17 cellular contexts compared by ENCODE assay signal in genomic region chr12:68510394-68510793, GRCh38.
A peak's percentile ranks its signal among the peaks of the same experiment; 100 is the strongest.
DNase-seq lines count a peak whose midpoint lies in the region; ATAC-seq, FAIRE-seq and TF ChIP-seq lines count a peak whose summit lies in the region.
"Had no signal": no experiment of that assay in that cellular context is flagged by ENCODE, and none has a peak within 500 bp of the region (broad histone marks: within the 10 kb centered on the region; RNA-seq: fewer than 3 reads in every experiment).

No MANE protein-coding gene starts in this region.

- in situ Hi-C loops in Panc1 (cut with HindIII; ENCODE audit: low pct_unique_long_range_greater_than_20kb, low sequenced_read_pairs): no loop called here

- WGBS in SK-N-SH (ENCODE audit: low lambda C conversion rate): 50% methylated on average over 1 of the region's 1 CpG

- dilution Hi-C loops in keratinocyte (cut with MboI; ENCODE audit: extremely low pct_ligation_motif_present, low sequenced_read_pairs): no loop called here

- H3K4me1 ChIP-seq in SK-N-SH (ENCODE audit: control insufficient read depth in 1 of 2, insufficient read depth in 2 of 2, low read depth in 1 of 2, low read length in 1 of 2): peaks cover 0 to 2% of the 10 kb centered on the region in 2 experiments; a peak in 2 of 4 replicates
- H3K4me1 ChIP-seq in Panc1 (ENCODE audit: control insufficient read depth, insufficient read depth, low read length): no peaks in the 10 kb centered on the region
- peaks cover 14% of the 10 kb centered on the region for H3K4me1 ChIP-seq in keratinocyte (ENCODE audit: control insufficient read depth, extremely low read depth, insufficient read depth, low read length)
- H3K4me1 ChIP-seq: HAP-1 had no signal

- peaks cover 12% of the 10 kb centered on the region for H3F3A ChIP-seq in SK-N-SH (replicated peaks; ENCODE audit: insufficient read depth)

- DNase-seq in SK-N-SH: peak; percentile 25
- no peak for DNase-seq in Panc1 (ENCODE audit: low read depth, low spot score)
- peak; percentile 59 for DNase-seq in bronchial epithelial cell (ENCODE audit: low read depth)
- peak; percentile 23 for DNase-seq in keratinocyte (ENCODE audit: low read depth, low spot score)
- no peak for DNase-seq in iPS-NIHi7 (ENCODE audit: extremely low spot score)
- DNase-seq in SW480 (ENCODE audit: low spot score): no peak
- DNase-seq: AML-193; CD4-positive, CD25-positive, alpha-beta regulatory T cell; DMS53 had no signal

- H4K20me1 ChIP-seq in SK-N-SH (ENCODE audit: insufficient read depth) (no peaks in the 10 kb centered on the region), keratinocyte (ENCODE audit: control insufficient read depth, extremely low read depth, insufficient read depth, low read length) (no peaks in the 10 kb centered on the region)
- H4K20me1 ChIP-seq: BLaER1 treated with 17β-estradiol and CSF1 and Interleukin-3, amounts not matched to agents 10 nM and 100 nM had no signal

- H3K4me3 ChIP-seq in SK-N-SH (ENCODE audit: low read depth in 2 of 2, low read length in 1 of 2) (no peak overlapping the region), Panc1 (ENCODE audit: low read depth in 2 of 2, low read length in 2 of 2) (no peak overlapping the region), bronchial epithelial cell (ENCODE audit: low read depth, low read length) (no peak overlapping the region), keratinocyte (ENCODE audit: control insufficient read depth in 2 of 3, extremely low read depth in 1 of 3, insufficient read depth in 2 of 3, low read depth in 1 of 3, low read length in 3 of 3) (no peak overlapping the region)
- H3K4me3 ChIP-seq: BLaER1 treated with 17β-estradiol and CSF1 and Interleukin-3, amounts not matched to agents 10 nM and 100 nM; HAP-1 had no signal

- ATAC-seq in SK-N-SH treated with all-trans-retinoic acid at 6 μM for 48 hours (no peak), Panc1 (peak; percentile 56; the same call in 1 of the 2 replicates), HG03097 (IDR thresholded peaks at IDR 0.05; ENCODE audit: low FRiP score, unreplicated experiment) (no peak)

- intact Hi-C loops in Panc1 (cut with micrococcal nuclease; ENCODE audit: unreplicated experiment): no loop called here

- no peaks in the 10 kb centered on the region for H3K9me3 ChIP-seq in SK-N-SH
- H3K9me3 ChIP-seq in Panc1 (ENCODE audit: control insufficient read depth, insufficient read depth, low read depth, low read length): no peaks in the 10 kb centered on the region; the same call in 1 of the 2 replicates
- no peaks in the 10 kb centered on the region for H3K9me3 ChIP-seq in keratinocyte (ENCODE audit: control insufficient read depth, low read depth, low read length)
- H3K9me3 ChIP-seq: HAP-1 had no signal

- POLR2A ChIA-PET in SK-N-SH (lab: Yijun Ruan, JAX): no interaction called here
- POLR2A ChIA-PET in Panc1 (lab: Charles Lee): interaction anchor here (0.6 kb wide), 1 partner anchor 32 kb away, joined by 4 read pairs; no protein-coding TSS in a partner anchor

- H3K27me3 ChIP-seq in SK-N-SH (ENCODE audit: insufficient read depth) (no peaks in the 10 kb centered on the region), Panc1 (ENCODE audit: control insufficient read depth, insufficient read depth, low read length) (no peaks in the 10 kb centered on the region), bronchial epithelial cell (ENCODE audit: control insufficient read depth, insufficient read depth, low read length) (no peaks in the 10 kb centered on the region), keratinocyte (ENCODE audit: control insufficient read depth, extremely low read depth, insufficient read depth, low read length) (no peaks in the 10 kb centered on the region)
- H3K27me3 ChIP-seq: BLaER1 treated with 17β-estradiol and CSF1 and Interleukin-3, amounts not matched to agents 10 nM and 100 nM had no signal

- CTCF ChIA-PET in SK-N-SH (lab: Yijun Ruan, JAX) (interaction anchor here (1.0 to 1.3 kb wide), 2 partner anchors 10 to 14 kb away, joined by 4 read pairs; no protein-coding TSS in a partner anchor), Panc1 (lab: Charles Lee) (interaction anchor here (0.6 kb wide), 1 partner anchor 154 kb away, joined by 3 read pairs; no protein-coding TSS in a partner anchor)

- no peak overlapping the region for H3K4me2 ChIP-seq in SK-N-SH
- peak overlapping the region; percentile 46 for H3K4me2 ChIP-seq in keratinocyte (ENCODE audit: control insufficient read depth, extremely low read depth, insufficient read depth, low read depth, low read length)
- H3K4me2 ChIP-seq: BLaER1 treated with 17β-estradiol and CSF1 and Interleukin-3, amounts not matched to agents 10 nM and 100 nM had no signal

- H2AFZ ChIP-seq in SK-N-SH (ENCODE audit: low read depth) (no peak overlapping the region), keratinocyte (ENCODE audit: control insufficient read depth, low read length) (no peak overlapping the region)

- FAIRE-seq in bronchial epithelial cell (lab: Jason Lieb, UNC) (no peak), keratinocyte (lab: Jason Lieb, UNC) (no peak)
- FAIRE-seq: GM12891, H1 had no signal

- H3K36me3 ChIP-seq in SK-N-SH (replicated peaks in 1 of 2; ENCODE audit: control insufficient read depth in 1 of 2, insufficient read depth in 2 of 2, low read length in 1 of 2) (no peaks in the 10 kb centered on the region), Panc1 (ENCODE audit: control insufficient read depth, insufficient read depth, low read length) (no peaks in the 10 kb centered on the region), bronchial epithelial cell (ENCODE audit: control insufficient read depth, insufficient read depth, low read length) (no peaks in the 10 kb centered on the region), keratinocyte (ENCODE audit: control insufficient read depth in 2 of 2, extremely low read depth in 1 of 2, insufficient read depth in 2 of 2, low read length in 2 of 2) (no peaks in the 10 kb centered on the region)
- H3K36me3 ChIP-seq: BLaER1 treated with 17β-estradiol and CSF1 and Interleukin-3, amounts not matched to agents 10 nM and 100 nM; HAP-1 had no signal

- no peaks in the 10 kb centered on the region for H3K9me2 ChIP-seq in SK-N-SH

- peak in 1 of 2 experiments; percentile 65; a peak in 1 of 4 replicates for TF ChIP-seq EP300 in SK-N-SH (IDR thresholded peaks at IDR 0.05; ENCODE audit: borderline replicate concordance in 1 of 2, low read depth in 1 of 2, low read length in 1 of 2)

- H3K27ac ChIP-seq in SK-N-SH (ENCODE audit: low read depth in 2 of 2, low read length in 1 of 2) (no peak overlapping the region), Panc1 (ENCODE audit: low read length) (peak overlapping the region; percentile 18; the same call in 1 of the 2 replicates), keratinocyte (ENCODE audit: control insufficient read depth, insufficient read depth, low read length) (no peak overlapping the region)
- H3K27ac ChIP-seq: 22Rv1; BLaER1 treated with 17β-estradiol and CSF1 and Interleukin-3, amounts not matched to agents 10 nM and 100 nM; HL-60 had no signal

- no TSS peak for BruUV-seq in Panc1 (replicated peaks; lab: Mats Ljungman, UMichigan)

- H3K79me2 ChIP-seq in SK-N-SH (ENCODE audit: insufficient read depth): no peaks in the 10 kb centered on the region
- no peaks in the 10 kb centered on the region for H3K79me2 ChIP-seq in keratinocyte (ENCODE audit: control insufficient read depth, insufficient read depth, low read length)

- TF ChIP-seq CTCF in SK-N-SH (IDR thresholded peaks at IDR 0.05): no peak
- no peak for TF ChIP-seq CTCF in Panc1 (IDR thresholded peaks at IDR 0.05)
- no peak for TF ChIP-seq CTCF in bronchial epithelial cell (IDR thresholded peaks at IDR 0.05; ENCODE audit: insufficient read depth, low read length, severe bottlenecking)
- no peak for TF ChIP-seq CTCF in keratinocyte (optimal IDR thresholded peaks at IDR 0.05 in 1 of 3, IDR thresholded peaks at IDR 0.05 in 1 of 3, conservative IDR thresholded peaks at IDR 0.05 in 1 of 3; ENCODE audit: extremely low read depth in 1 of 3, insufficient read depth in 2 of 3, low read length in 3 of 3)

- TF ChIP-seq RAD21 in SK-N-SH (IDR thresholded peaks at IDR 0.05; ENCODE audit: low read length): no peak

- H3K9me1 ChIP-seq in keratinocyte (ENCODE audit: control insufficient read depth, extremely low read depth, insufficient read depth, low read length): no peaks in the 10 kb centered on the region

- no peak overlapping the region for H3K9ac ChIP-seq in SK-N-SH
- no peak overlapping the region for H3K9ac ChIP-seq in keratinocyte (ENCODE audit: control insufficient read depth, extremely low read depth, insufficient read depth, low read length)
- H3K9ac ChIP-seq: BLaER1 treated with 17β-estradiol and CSF1 and Interleukin-3, amounts not matched to agents 10 nM and 100 nM had no signal

TF ChIP-seq in SK-N-SH, 30 proteins besides CTCF, POLR2A, EP300 and RAD21:
- no peak for TF ChIP-seq SMC3 (IDR thresholded peaks at IDR 0.05; ENCODE audit: low read depth, low read length)
- TF ChIP-seq MAX (IDR thresholded peaks at IDR 0.05; ENCODE audit: low read depth): no peak
- TF ChIP-seq RCOR1 (IDR thresholded peaks at IDR 0.05; ENCODE audit: low read length): 0 out of 2 replicates have a peak, but pooled peaks have one; percentile 44
- 0 out of 2 replicates have a peak, but pooled peaks have one; percentile 20 for TF ChIP-seq GATA2 (CRISPR knock-in tag; IDR thresholded peaks at IDR 0.05)
- no peak for TF ChIP-seq CHD2 (IDR thresholded peaks at IDR 0.05; ENCODE audit: low read length, partially characterized antibody)

TF ChIP-seq in SK-N-SH treated with all-trans-retinoic acid at 6 μM for 48 hours, 23 proteins besides CTCF, POLR2A, EP300 and RAD21:
- no peak for TF ChIP-seq OSR1 (CRISPR knock-in tag; IDR thresholded peaks at IDR 0.05)
- no peak for TF ChIP-seq ESRRG (CRISPR knock-in tag; IDR thresholded peaks at IDR 0.05)
- no peak for TF ChIP-seq TCF4 (CRISPR knock-in tag; IDR thresholded peaks at IDR 0.05; ENCODE audit: borderline replicate concordance)

Comparison
In these comparisons a context has a peak if more than half of its experiments do, and no peak if none do; other contexts are left out.
1. DNase-seq: peak in SK-N-SH (single experiment), bronchial epithelial cell (single experiment) and keratinocyte (single experiment); none in Panc1 (single experiment), iPS-NIHi7 (single experiment) and SW480 (single experiment).